Comparison of ENCODE assay signal across 25 cellular contexts in genomic region chr2:16201876-16202642, GRCh38.
DNase-seq lines count a peak whose midpoint lies in the region; ATAC-seq and TF ChIP-seq lines count a peak whose summit lies in the region.
"Had no signal": no experiment of that assay in that cellular context is flagged by ENCODE, and none has a peak within 500 bp of the region (broad histone marks: within the 10 kb centered on the region; RNA-seq: fewer than 3 reads in every experiment).

No MANE protein-coding gene starts in this region.

- WGBS in esophagus squamous epithelium, 2 donors = 27 to 53% methylated on average over 6 to 11 of the region's 14 CpGs

- H3K9me3 ChIP-seq in Peyer's patch (no peaks in the 10 kb centered on the region), esophagus squamous epithelium (no peaks in the 10 kb centered on the region)
- H3K9me3 ChIP-seq: testis had no signal

- H3K4me3 ChIP-seq in Peyer's patch = no peak overlapping the region
- no peak overlapping the region for H3K4me3 ChIP-seq in esophagus squamous epithelium
- H3K4me3 ChIP-seq: BLaER1, smooth muscle cell, testis had no signal

- peak; percentile 64 for DNase-seq in NCI-H82 (lab: John Stamatoyannopoulos, UW)
- DNase-seq in NCI-H82 treated with DMSO at 0.1 percent for 48 hours (lab: John Stamatoyannopoulos, UW; ENCODE audit: unreplicated experiment) = no peak
- peak in 2 of 3 donors; percentile 89 to 90 for DNase-seq in Peyer's patch
- DNase-seq in esophagus squamous epithelium (lab: John Stamatoyannopoulos, UW) = no peak
- no peak for DNase-seq in stimulated activated effector memory CD8-positive, alpha-beta T cell treated with anti-CD3 and anti-CD28 coated beads, Interleukin-12 subunit alpha, Interleukin-12 subunit beta, amount 100 ng/mL, for 72 hours (ENCODE audit: low spot score in 2 of 2)
- DNase-seq in NCI-H2029 treated with DMSO at 0.1 percent for 48 hours (lab: John Stamatoyannopoulos, UW) = no peak
- no peak for DNase-seq in activated CD4-positive, alpha-beta T cell treated with anti-CD3 and anti-CD28 coated beads for 48 hours
- DNase-seq: ACHN; activated CD4-positive, alpha-beta T cell treated with anti-CD3 and anti-CD28 coated beads for 36 hours; activated CD8-positive, alpha-beta memory T cell treated with anti-CD3 and anti-CD28 coated beads for 24 hours; activated T-cell treated with anti-CD3 and anti-CD28 coated beads, Interleukin-2, amount 50 U/mL, for 1 hour; foreskin melanocyte; H9; left cardiac atrium; naive thymus-derived CD4-positive, alpha-beta T cell; NCI-H1417 treated with DMSO at 0.1 percent for 48 hours; NCI-H2107; NCI-H774; T-helper 1 cell; testis had no signal

- no peaks in the 10 kb centered on the region for H3K36me3 Mint-ChIP-seq in stimulated activated effector memory CD8-positive, alpha-beta T cell treated with anti-CD3 and anti-CD28 coated beads, Interleukin-12 subunit alpha, Interleukin-12 subunit beta, amount 100 ng/mL, for 72 hours
- H3K36me3 Mint-ChIP-seq: memory B cell; naive thymus-derived CD4-positive, alpha-beta T cell had no signal

- H3K4me1 Mint-ChIP-seq in stimulated activated effector memory CD8-positive, alpha-beta T cell treated with anti-CD3 and anti-CD28 coated beads, Interleukin-12 subunit alpha, Interleukin-12 subunit beta, amount 100 ng/mL, for 72 hours = no peaks in the 10 kb centered on the region
- H3K4me1 Mint-ChIP-seq: activated CD4-positive, alpha-beta T cell treated with anti-CD3 and anti-CD28 coated beads for 36 hours; memory B cell; naive thymus-derived CD4-positive, alpha-beta T cell had no signal

- H3K27me3 ChIP-seq in Peyer's patch (no peaks in the 10 kb centered on the region), esophagus squamous epithelium (peaks cover 0 to 7% (median 0%) of the 10 kb centered on the region in 4 donors)
- H3K27me3 ChIP-seq: BLaER1, testis had no signal

- no peak overlapping the region for H3K27ac Mint-ChIP-seq in stimulated activated effector memory CD8-positive, alpha-beta T cell treated with anti-CD3 and anti-CD28 coated beads, Interleukin-12 subunit alpha, Interleukin-12 subunit beta, amount 100 ng/mL, for 72 hours
- H3K27ac Mint-ChIP-seq: activated CD4-positive, alpha-beta T cell treated with anti-CD3 and anti-CD28 coated beads for 36 hours; H9; memory B cell; naive thymus-derived CD4-positive, alpha-beta T cell had no signal

- TF ChIP-seq CTCF in Peyer's patch (IDR thresholded peaks at IDR 0.05) = peak in 1 of 6 experiments; percentile 6
- TF ChIP-seq CTCF in esophagus squamous epithelium (IDR thresholded peaks at IDR 0.05) = no peak

- peak overlapping the region in 3 of 4 donors; percentile 80 to 89 (median 86) for H3K27ac ChIP-seq in Peyer's patch
- H3K27ac ChIP-seq in esophagus squamous epithelium = peak overlapping the region in 3 of 4 donors; percentile 13 to 64 (median 48)
- H3K27ac ChIP-seq: BLaER1, epithelial cell of prostate, testis had no signal

- peaks cover 0 to 20% (median 2%) of the 10 kb centered on the region in 4 donors for H3K4me1 ChIP-seq in Peyer's patch
- peaks cover 0 to 18% (median 3%) of the 10 kb centered on the region in 3 donors for H3K4me1 ChIP-seq in esophagus squamous epithelium
- H3K4me1 ChIP-seq: BLaER1, testis had no signal

- TF ChIP-seq POLR2A in Peyer's patch (IDR thresholded peaks at IDR 0.05) (peak; percentile 49 to 64), esophagus squamous epithelium (IDR thresholded peaks at IDR 0.05) (no peak)

- peaks cover 4% of the 10 kb centered on the region for H3K9me3 Mint-ChIP-seq in stimulated activated effector memory CD8-positive, alpha-beta T cell treated with anti-CD3 and anti-CD28 coated beads, Interleukin-12 subunit alpha, Interleukin-12 subunit beta, amount 100 ng/mL, for 72 hours
- H3K9me3 Mint-ChIP-seq: memory B cell had no signal

- peak; percentile 5 for ATAC-seq in stimulated activated effector memory CD8-positive, alpha-beta T cell treated with anti-CD3 and anti-CD28 coated beads, Interleukin-12 subunit alpha, Interleukin-12 subunit beta, amount 100 ng/mL, for 72 hours
- ATAC-seq in GM18858 (IDR thresholded peaks at IDR 0.05; ENCODE audit: unreplicated experiment) = no peak
- ATAC-seq: activated CD4-positive, alpha-beta T cell treated with anti-CD3 and anti-CD28 coated beads for 36 hours; left cardiac atrium; naive thymus-derived CD4-positive, alpha-beta T cell had no signal

- H3K4me3 Mint-ChIP-seq in stimulated activated effector memory CD8-positive, alpha-beta T cell treated with anti-CD3 and anti-CD28 coated beads, Interleukin-12 subunit alpha, Interleukin-12 subunit beta, amount 100 ng/mL, for 72 hours = no peak overlapping the region
- H3K4me3 Mint-ChIP-seq: activated CD4-positive, alpha-beta T cell treated with anti-CD3 and anti-CD28 coated beads for 36 hours; H9; memory B cell; naive thymus-derived CD4-positive, alpha-beta T cell had no signal

- intact Hi-C loops in esophagus squamous epithelium (cut with DNase I) = no loop called here

- H3K36me3 ChIP-seq in Peyer's patch (no peaks in the 10 kb centered on the region), esophagus squamous epithelium (no peaks in the 10 kb centered on the region)
- H3K36me3 ChIP-seq: BLaER1 had no signal

Comparison
In these comparisons a context has a peak if more than half of its experiments do, and no peak if none do; other contexts are left out.
1. DNase-seq: peak in NCI-H82 (single experiment) and Peyer's patch (2 of 3); none in NCI-H82 treated with DMSO at 0.1 percent for 48 hours (single experiment), esophagus squamous epithelium (single experiment), stimulated activated effector memory CD8-positive, alpha-beta T cell treated with anti-CD3 and anti-CD28 coated beads, Interleukin-12 subunit alpha, Interleukin-12 subunit beta, amount 100 ng/mL, for 72 hours (0 of 2), NCI-H2029 treated with DMSO at 0.1 percent for 48 hours (single experiment) and activated CD4-positive, alpha-beta T cell treated with anti-CD3 and anti-CD28 coated beads for 48 hours (single experiment).
2. POLR2A ChIP-seq: peak in Peyer's patch (2 of 2); none in esophagus squamous epithelium (0 of 4).